8 cellular contexts compared by ENCODE assay signal in the genomic region with DNA sequence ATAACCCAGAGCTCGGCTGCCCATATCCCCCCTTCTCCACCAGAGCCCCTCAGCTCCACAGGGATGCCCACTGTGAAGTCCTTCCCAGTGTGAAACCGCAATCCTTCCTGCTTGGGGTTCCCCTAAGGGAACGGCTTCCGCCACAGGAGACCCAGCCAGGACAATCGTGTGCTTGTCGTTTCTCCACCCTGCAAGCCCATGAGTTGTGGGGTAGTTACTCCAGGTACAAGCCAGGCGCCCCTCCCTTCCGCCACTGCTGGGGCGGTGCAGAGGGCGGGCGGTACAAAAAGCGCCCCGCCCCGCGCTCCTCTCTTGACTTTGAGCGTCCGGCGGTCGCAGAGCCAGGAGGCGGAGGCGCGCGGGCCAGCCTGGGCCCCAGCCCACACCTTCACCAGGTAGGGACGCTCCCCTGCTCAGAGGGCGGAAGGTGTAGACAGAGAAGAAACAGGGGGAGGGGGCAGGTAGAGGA. TPM values are rescaled to one million over a fixed set of nuclear protein-coding genes. Genes with fewer than 3 reads are reported as not detected.
DNase-seq lines count a peak whose midpoint lies in the region; ATAC-seq and TF ChIP-seq lines count a peak whose summit lies in the region.

A gene with protein sequence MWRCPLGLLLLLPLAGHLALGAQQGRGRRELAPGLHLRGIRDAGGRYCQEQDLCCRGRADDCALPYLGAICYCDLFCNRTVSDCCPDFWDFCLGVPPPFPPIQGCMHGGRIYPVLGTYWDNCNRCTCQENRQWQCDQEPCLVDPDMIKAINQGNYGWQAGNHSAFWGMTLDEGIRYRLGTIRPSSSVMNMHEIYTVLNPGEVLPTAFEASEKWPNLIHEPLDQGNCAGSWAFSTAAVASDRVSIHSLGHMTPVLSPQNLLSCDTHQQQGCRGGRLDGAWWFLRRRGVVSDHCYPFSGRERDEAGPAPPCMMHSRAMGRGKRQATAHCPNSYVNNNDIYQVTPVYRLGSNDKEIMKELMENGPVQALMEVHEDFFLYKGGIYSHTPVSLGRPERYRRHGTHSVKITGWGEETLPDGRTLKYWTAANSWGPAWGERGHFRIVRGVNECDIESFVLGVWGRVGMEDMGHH (plus strand): TSS at position 315 of the 469 bp plus-strand sequence. CDS start 634 bp downstream, outside the sequence.

- in situ Hi-C loops in Panc1 (cut with HindIII; ENCODE audit: low pct_unique_long_range_greater_than_20kb, low sequenced_read_pairs) = no loop called here

- H3K4me1 ChIP-seq in Panc1 (ENCODE audit: control insufficient read depth, insufficient read depth, low read length) (peaks cover 58% of the 10 kb centered on the region), foreskin keratinocyte (peaks cover 46% of the 10 kb centered on the region), ovary (ENCODE audit: insufficient read depth) (peaks cover 28% of the 10 kb centered on the region)

- H3K9me3 Mint-ChIP-seq in CD14-positive monocyte = no peaks in the 10 kb centered on the region

- POLR2A ChIA-PET in Panc1 (lab: Charles Lee) = no interaction called here

- H3K4me3 ChIP-seq in Panc1 (ENCODE audit: low read depth in 2 of 2, low read length in 2 of 2) (peak within 1 kb of the TSS; percentile 32 to 34), ovary (peak within 1 kb of the TSS; percentile 52)

- WGBS in ovary, 3 donors = 19 to 28% (median 25%) methylated on average over 25 of the region's 25 CpGs

- H3K4me3 Mint-ChIP-seq in CD14-positive monocyte = peak within 1 kb of the TSS; percentile 31 to 51

- peak within 1 kb of the TSS; percentile 75 for H3K27ac ChIP-seq in Panc1 (ENCODE audit: low read length)
- H3K27ac ChIP-seq in foreskin keratinocyte = peak within 1 kb of the TSS; percentile 35
- H3K27ac ChIP-seq in ovary = peak within 1 kb of the TSS; percentile 41 to 76

- TF ChIP-seq EP300 in ovary (IDR thresholded peaks at IDR 0.05) = no peak

- CTCF ChIA-PET in Panc1 (lab: Charles Lee) = interaction anchor here (0.6 kb wide), 1 partner anchor 13 kb away, joined by 4 read pairs; no protein-coding TSS in a partner anchor

- peaks cover 13 to 22% (median 14%) of the 10 kb centered on the region in 3 donors for H3K27me3 Mint-ChIP-seq in CD14-positive monocyte (ENCODE audit: low read depth in 3 of 3)

- no peaks in the 10 kb centered on the region for H3K9me3 ChIP-seq in Panc1 (ENCODE audit: control insufficient read depth, insufficient read depth, low read depth, low read length)
- H3K9me3 ChIP-seq in ovary = no peaks in the 10 kb centered on the region

- DNase-seq in CD14-positive monocyte (ENCODE audit: low spot score) = no peak
- no peak for DNase-seq in Panc1 (ENCODE audit: low read depth, low spot score)
- DNase-seq in foreskin keratinocyte = peak; percentile 85 to 90
- DNase-seq in ovary = peak in 3 of 5 donors; percentile 48 to 59 (median 55)
- no peak for DNase-seq in NCI-H1930 (lab: John Stamatoyannopoulos, UW)
- no peak for DNase-seq in Kasumi-1 (lab: John Stamatoyannopoulos, UW)
- no peak for DNase-seq in cerebellum (ENCODE audit: low spot score)

- H3K36me3 ChIP-seq in Panc1 (ENCODE audit: control insufficient read depth, insufficient read depth, low read length) (peaks cover 4% of the 10 kb centered on the region; the same call in 1 of the 2 replicates), ovary (no peaks in the 10 kb centered on the region)

- TF ChIP-seq CTCF in CD14-positive monocyte (IDR thresholded peaks at IDR 0.05) = no peak
- no peak for TF ChIP-seq CTCF in Panc1 (IDR thresholded peaks at IDR 0.05)
- TF ChIP-seq CTCF in foreskin keratinocyte (conservative IDR thresholded peaks at IDR 0.05) = no peak
- no peak for TF ChIP-seq CTCF in ovary (IDR thresholded peaks at IDR 0.05)

- ATAC-seq in Panc1 (peak; percentile 27), foreskin keratinocyte (peak; percentile 53), HG03460 (IDR thresholded peaks at IDR 0.05; ENCODE audit: unreplicated experiment) (no peak)

- peak; percentile 51 for TF ChIP-seq POLR2A in ovary (IDR thresholded peaks at IDR 0.05)

- H3K4me1 Mint-ChIP-seq in CD14-positive monocyte = peaks cover 17% of the 10 kb centered on the region

- no TSS peak for BruUV-seq in Panc1 (replicated peaks; lab: Mats Ljungman, UMichigan)

- no peak within 1 kb of the TSS for H3K27ac Mint-ChIP-seq in CD14-positive monocyte

- H3K27me3 ChIP-seq in Panc1 (ENCODE audit: control insufficient read depth, insufficient read depth, low read length) = no peaks in the 10 kb centered on the region
- no peaks in the 10 kb centered on the region for H3K27me3 ChIP-seq in foreskin keratinocyte
- H3K27me3 ChIP-seq in ovary = no peaks in the 10 kb centered on the region

- H3K36me3 Mint-ChIP-seq in CD14-positive monocyte = no peaks in the 10 kb centered on the region

- intact Hi-C loops in CD14-positive monocyte (cut with micrococcal nuclease) (no loop called here), Panc1 (cut with micrococcal nuclease; ENCODE audit: unreplicated experiment) (no loop called here), ovary (cut with DNase I) (no loop called here)

RNA-seq across cellular contexts. Expression of the gene that starts here (rescaled TPM):
- polyA plus RNA-seq in CD14-positive monocyte (not detected), foreskin keratinocyte (153 and 177 TPM in 2 replicates), ovary (10 to 100 TPM; 30.0 to 55.0 TPM)
- total RNA-seq in Panc1 (2021; ENCODE audit: unreplicated experiment) (6.1 TPM), foreskin keratinocyte (167 and 194 TPM in 2 replicates), ovary (10 to 100 TPM; 27.1 to 57.3 (median 31.4) TPM), cerebellum (4.5 TPM)
- 4.0 TPM for polyA plus RNA-seq in Panc1 (2012; ENCODE audit: insufficient read length)

Comparison
In these comparisons a context has a peak if more than half of its experiments do, and no peak if none do; other contexts are left out.
1. RNA of the gene that starts here (polyA plus RNA-seq): 153 to 177 TPM in foreskin keratinocyte and 30.0 to 55.0 TPM in ovary; not detected in CD14-positive monocyte; every median in the first group is over 10 times any median in the second.
2. DNase-seq: peak in foreskin keratinocyte (2 of 2) and ovary (3 of 5); none in CD14-positive monocyte (single experiment), Panc1 (single experiment), NCI-H1930 (0 of 2), Kasumi-1 (0 of 2) and cerebellum (single experiment).
3. Peak in every context shown above with its lines, with median percentiles within 50 percentile points of each other: H3K27ac ChIP-seq.